1 cellular context compared by ENCODE assay signal in genomic region chr1:69524010-69524409, GRCh38.
TF ChIP-seq lines count a peak whose summit lies in the region.

No MANE protein-coding gene starts in this region.

TF ChIP-seq in K562, 482 proteins besides CTCF, POLR2A, EP300 and RAD21:
- no peak for TF ChIP-seq TCF3 (CRISPR knock-in tag; IDR thresholded peaks at IDR 0.05)
- no peak for TF ChIP-seq ZNF609 (CRISPR knock-in tag; IDR thresholded peaks at IDR 0.05; ENCODE audit: borderline replicate concordance)
- TF ChIP-seq CREBBP (IDR thresholded peaks at IDR 0.05; ENCODE audit: low read depth, low read length): no peak
- TF ChIP-seq HDAC1 (IDR thresholded peaks at IDR 0.05): no peak
- TF ChIP-seq RCOR1 (IDR thresholded peaks at IDR 0.05; ENCODE audit: borderline replicate concordance in 1 of 2, low read depth in 2 of 2, low read length in 2 of 2): no peak
- TF ChIP-seq GABPA (tag; conservative IDR thresholded peaks at IDR 0.05; ENCODE audit: low read depth): no peak
- no peak for TF ChIP-seq SMAD1 (IDR thresholded peaks at IDR 0.05; ENCODE audit: low read depth, low read length, partially characterized antibody)
- no peak for TF ChIP-seq TSC22D4 (tag; IDR thresholded peaks at IDR 0.05)
- TF ChIP-seq NR1H2 (CRISPR knock-in tag; IDR thresholded peaks at IDR 0.05): no peak
- TF ChIP-seq SIN3A (IDR thresholded peaks at IDR 0.05; ENCODE audit: borderline replicate concordance in 2 of 2, control insufficient read depth in 1 of 2, low read depth in 2 of 2, low read length in 2 of 2): no peak
- TF ChIP-seq ATF2 (CRISPR knock-in tag; IDR thresholded peaks at IDR 0.05): no peak
- TF ChIP-seq GTF3C2 (IDR thresholded peaks at IDR 0.05; ENCODE audit: borderline replicate concordance, extremely low read depth, insufficient read length): no peak
- TF ChIP-seq MIER1 (IDR thresholded peaks at IDR 0.05; ENCODE audit: low read depth): no peak
- no peak for TF ChIP-seq U2AF1 (optimal IDR thresholded peaks at IDR 0.05; ENCODE audit: low read depth, low read length)
- TF ChIP-seq VEZF1 (CRISPR knock-in tag; IDR thresholded peaks at IDR 0.05): no peak
- no peak for TF ChIP-seq ZNF143 (CRISPR knock-in tag; IDR thresholded peaks at IDR 0.05)
TF ChIP-seq in K562: peak in this region for 0.
